ENCODE assay signal across 10 cellular contexts in the genomic region with DNA sequence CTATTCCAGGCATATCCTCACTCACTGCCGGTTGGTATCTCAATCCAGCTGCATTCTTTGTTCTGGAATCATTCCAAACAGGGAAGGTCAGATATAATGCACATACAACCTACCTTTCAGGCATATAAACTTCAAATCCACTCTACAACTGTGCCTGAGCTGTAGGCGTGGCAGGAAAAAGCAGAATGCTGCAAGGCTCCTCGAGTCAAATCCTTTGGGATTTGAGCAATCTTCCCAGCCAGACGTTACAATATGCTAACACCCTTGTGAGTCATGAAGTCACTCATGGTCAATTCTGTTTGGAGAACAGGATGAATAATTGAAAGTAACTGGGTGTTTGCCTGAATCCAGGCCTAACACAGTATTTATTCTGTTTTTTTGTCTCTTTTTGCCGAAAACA.
DNase-seq lines count a peak whose midpoint lies in the region; ATAC-seq and TF ChIP-seq lines count a peak whose summit lies in the region.
"Had no signal": no experiment of that assay in that cellular context is flagged by ENCODE, and none has a peak within 500 bp of the region (broad histone marks: within the 10 kb centered on the region; RNA-seq: fewer than 3 reads in every experiment).

No MANE protein-coding gene starts in this region.

- H3K27ac Mint-ChIP-seq in immature natural killer cell = no peak overlapping the region
- H3K27ac Mint-ChIP-seq in CD8-positive, alpha-beta T cell = no peak overlapping the region

- intact Hi-C loops in left cardiac atrium (cut with DNase I) = no loop called here
- intact Hi-C loops in CD8-positive, alpha-beta T cell (cut with DNase I, micrococcal nuclease) = no loop called here

- H3K4me3 Mint-ChIP-seq in immature natural killer cell = no peak overlapping the region
- H3K4me3 Mint-ChIP-seq in CD8-positive, alpha-beta T cell = no peak overlapping the region
- H3K4me3 Mint-ChIP-seq: brain, neural crest cell had no signal

- peaks cover 0 to 5% (median 5%) of the 10 kb centered on the region in 3 donors for H3K27me3 Mint-ChIP-seq in immature natural killer cell (ENCODE audit: low read depth in 3 of 3)
- H3K27me3 Mint-ChIP-seq in CD8-positive, alpha-beta T cell (ENCODE audit: low read depth) = peaks cover 15% of the 10 kb centered on the region

- H3K27me3 ChIP-seq in adipocyte (replicated peaks; ENCODE audit: control insufficient read depth, insufficient read depth, low read length) (no peaks in the 10 kb centered on the region), suprapubic skin (no peaks in the 10 kb centered on the region)
- no peaks in the 10 kb centered on the region for H3K27me3 ChIP-seq in CD8-positive, alpha-beta T cell (ENCODE audit: insufficient read depth, low read length)

- H3K9me3 ChIP-seq in adipocyte (ENCODE audit: control insufficient read depth, low read length) (no peaks in the 10 kb centered on the region), suprapubic skin (no peaks in the 10 kb centered on the region)
- no peaks in the 10 kb centered on the region for H3K9me3 ChIP-seq in CD8-positive, alpha-beta T cell (ENCODE audit: low read length)

- H3K4me1 Mint-ChIP-seq in immature natural killer cell = no peaks in the 10 kb centered on the region
- no peaks in the 10 kb centered on the region for H3K4me1 Mint-ChIP-seq in CD8-positive, alpha-beta T cell (ENCODE audit: low read depth)

- no peaks in the 10 kb centered on the region for H3K36me3 Mint-ChIP-seq in immature natural killer cell
- no peaks in the 10 kb centered on the region for H3K36me3 Mint-ChIP-seq in CD8-positive, alpha-beta T cell
- H3K36me3 Mint-ChIP-seq: brain had no signal

- POLR2A ChIA-PET in CD8-positive, alpha-beta T cell (lab: Charles Lee) = no interaction called here

- CTCF ChIA-PET in CD8-positive, alpha-beta T cell (lab: Charles Lee) = no interaction called here

- 40% methylated on average over 5 of the region's 5 CpGs for WGBS in suprapubic skin

- peaks cover 49% of the 10 kb centered on the region for H3K4me1 ChIP-seq in adipocyte (ENCODE audit: control insufficient read depth, insufficient read depth, low read length)
- H3K4me1 ChIP-seq in suprapubic skin = peaks cover 24% of the 10 kb centered on the region
- no peaks in the 10 kb centered on the region for H3K4me1 ChIP-seq in CD8-positive, alpha-beta T cell (ENCODE audit: insufficient read depth, low read length)

- peak overlapping the region; percentile 77 for H3K27ac ChIP-seq in suprapubic skin
- no peak overlapping the region for H3K27ac ChIP-seq in CD8-positive, alpha-beta T cell (ENCODE audit: low read depth, low read length)

- H3K36me3 ChIP-seq in adipocyte (ENCODE audit: control insufficient read depth, insufficient read depth, low read length, severe bottlenecking) (no peaks in the 10 kb centered on the region), suprapubic skin (no peaks in the 10 kb centered on the region)
- H3K36me3 ChIP-seq in CD8-positive, alpha-beta T cell (ENCODE audit: insufficient read depth, low read length) = no peaks in the 10 kb centered on the region

- TF ChIP-seq CTCF in suprapubic skin (IDR thresholded peaks at IDR 0.05) = no peak
- no peak for TF ChIP-seq CTCF in CD8-positive, alpha-beta T cell (IDR thresholded peaks at IDR 0.05)

- peaks cover 0 to 5% (median 0%) of the 10 kb centered on the region in 6 donors for H3K9me3 Mint-ChIP-seq in immature natural killer cell
- no peaks in the 10 kb centered on the region for H3K9me3 Mint-ChIP-seq in CD8-positive, alpha-beta T cell

- TF ChIP-seq EP300 in suprapubic skin (IDR thresholded peaks at IDR 0.05) = no peak

- H3K4me3 ChIP-seq in adipocyte (ENCODE audit: low read length) = peak overlapping the region; percentile 5
- no peak overlapping the region for H3K4me3 ChIP-seq in suprapubic skin
- H3K4me3 ChIP-seq in CD8-positive, alpha-beta T cell (ENCODE audit: low read depth, low read length) = no peak overlapping the region

- H3K9ac ChIP-seq in adipocyte (ENCODE audit: low read length) = peak overlapping the region; percentile 66

- peak; percentile 85 for DNase-seq in H4 (ENCODE audit: low spot score)
- peak; percentile 95 for DNase-seq in adipocyte (ENCODE audit: low read depth)
- DNase-seq in left cardiac atrium = peak; percentile 49
- peak in 1 of 2 donors; percentile 71 for DNase-seq in suprapubic skin (ENCODE audit: low spot score in 2 of 2)
- DNase-seq in immature natural killer cell = no peak
- DNase-seq in CD8-positive, alpha-beta T cell = no peak
- DNase-seq in OCI-M2 (lab: John Stamatoyannopoulos, UW; ENCODE audit: unreplicated experiment) = no peak

- ATAC-seq in left cardiac atrium (peak; percentile 91 to 96), HG03354 (IDR thresholded peaks at IDR 0.05; ENCODE audit: poor library complexity, severe bottlenecking, unreplicated experiment) (no peak)
- no peak for ATAC-seq in CD8-positive, alpha-beta T cell

- no peak for TF ChIP-seq POLR2A in suprapubic skin (IDR thresholded peaks at IDR 0.05)

Comparison
In these comparisons a context has a peak if more than half of its experiments do, and no peak if none do; other contexts are left out.
1. DNase-seq: peak in H4 (single experiment), adipocyte (single experiment) and left cardiac atrium (single experiment); none in immature natural killer cell (0 of 3), CD8-positive, alpha-beta T cell (0 of 7) and OCI-M2 (single experiment).
2. ATAC-seq: peak in left cardiac atrium (2 of 2); none in HG03354 (single experiment) and CD8-positive, alpha-beta T cell (single experiment).